ENCODE assay signal across 31 cellular contexts in genomic region chr2:196338440-196338839, GRCh38.
"Had no signal": no experiment of that assay in that cellular context is flagged by ENCODE, and none has a peak within 500 bp of the region (broad histone marks: within the 10 kb centered on the region; RNA-seq: fewer than 3 reads in every experiment).

No MANE protein-coding gene starts in this region.

- H3K27ac ChIP-seq: ascending aorta, breast epithelium, cardiac muscle cell, epithelial cell of prostate, esophagus squamous epithelium, gastroesophageal sphincter, hepatocyte had no signal

- FAIRE-seq: colon, endometrium, endothelial cell of umbilical vein had no signal

- H3K36me3 ChIP-seq: ascending aorta, breast epithelium, cardiac muscle cell, esophagus squamous epithelium, gastroesophageal sphincter had no signal

- H3K4me1 ChIP-seq: breast epithelium, esophagus squamous epithelium had no signal

- DNase-seq: activated CD4-positive, alpha-beta memory T cell treated with anti-CD3 and anti-CD28 coated beads for 36 hours; activated CD4-positive, alpha-beta T cell treated with anti-CD3 and anti-CD28 coated beads for 36 hours; activated CD4-positive, alpha-beta T cell treated with anti-CD3 and anti-CD28 coated beads, Interleukin-2, amount 10 ng/mL, durations not matched to agents 24 days and 14 days; activated CD4-positive, CD25-positive, alpha-beta regulatory T cell; activated CD4-positive, CD25-positive, alpha-beta regulatory T cell treated with anti-CD3 and anti-CD28 coated beads, Interleukin-2, amount 50 U/mL, for 72 hours; activated CD8-positive, alpha-beta memory T cell treated with anti-CD3 and anti-CD28 coated beads, Interleukin-2, amount 10 ng/mL, durations not matched to agents 7 days and 5 days; activated CD8-positive, alpha-beta memory T cell treated with anti-CD3 and anti-CD28 coated beads, Interleukin-2, amount 50 U/mL, for 4 hours; activated CD8-positive, alpha-beta T cell treated with anti-CD3 and anti-CD28 coated beads, Interleukin-2, amount 10 ng/mL, durations not matched to agents 7 days and 5 days; activated effector memory CD4-positive, alpha-beta T cell treated with anti-CD3 and anti-CD28 coated beads, Interleukin-2, amount 50 U/mL, for 16 hours; activated naive CD4-positive, alpha-beta T cell treated with anti-CD3 and anti-CD28 coated beads for 36 hours; activated naive CD8-positive, alpha-beta T cell treated with anti-CD3 and anti-CD28 coated beads for 36 hours; activated naive CD8-positive, alpha-beta T cell treated with anti-CD3 and anti-CD28 coated beads, Interleukin-2, amount 50 U/mL, for 24 hours; activated T-cell treated with anti-CD3 and anti-CD28 coated beads, Interleukin-2, amount 50 U/mL, for 1 hour; activated T-cell treated with anti-CD3 and anti-CD28 coated beads, Interleukin-2, amount 50 U/mL, for 48 hours; central memory CD4-positive, alpha-beta T cell; cortex of kidney; dermis blood vessel endothelial cell; effector CD8-positive, alpha-beta T cell; esophagus squamous epithelium; foreskin melanocyte; heart right ventricle; T-helper 2 cell had no signal

- H3K4me3 ChIP-seq: ascending aorta, breast epithelium, cardiac muscle cell, esophagus squamous epithelium, gastroesophageal sphincter, heart right ventricle, hepatocyte had no signal

- H3K9me3 ChIP-seq: ascending aorta, breast epithelium, esophagus squamous epithelium, gastroesophageal sphincter, heart right ventricle had no signal

- H3K27me3 ChIP-seq: ascending aorta, breast epithelium, cardiac muscle cell, esophagus squamous epithelium, gastroesophageal sphincter, heart right ventricle, hepatocyte had no signal

- ATAC-seq: activated CD4-positive, alpha-beta T cell treated with anti-CD3 and anti-CD28 coated beads for 36 hours; activated CD8-positive, alpha-beta memory T cell treated with anti-CD3 and anti-CD28 coated beads, Interleukin-2, amount 10 ng/mL, durations not matched to agents 7 days and 5 days; activated CD8-positive, alpha-beta T cell treated with anti-CD3 and anti-CD28 coated beads, Interleukin-2, amount 10 ng/mL, durations not matched to agents 7 days and 5 days; activated naive CD8-positive, alpha-beta T cell treated with anti-CD3 and anti-CD28 coated beads, Interleukin-2, amount 50 U/mL, for 24 hours; gastroesophageal sphincter; heart right ventricle had no signal
